Comparison of ENCODE assay signal across 16 cellular contexts in the genomic region with DNA sequence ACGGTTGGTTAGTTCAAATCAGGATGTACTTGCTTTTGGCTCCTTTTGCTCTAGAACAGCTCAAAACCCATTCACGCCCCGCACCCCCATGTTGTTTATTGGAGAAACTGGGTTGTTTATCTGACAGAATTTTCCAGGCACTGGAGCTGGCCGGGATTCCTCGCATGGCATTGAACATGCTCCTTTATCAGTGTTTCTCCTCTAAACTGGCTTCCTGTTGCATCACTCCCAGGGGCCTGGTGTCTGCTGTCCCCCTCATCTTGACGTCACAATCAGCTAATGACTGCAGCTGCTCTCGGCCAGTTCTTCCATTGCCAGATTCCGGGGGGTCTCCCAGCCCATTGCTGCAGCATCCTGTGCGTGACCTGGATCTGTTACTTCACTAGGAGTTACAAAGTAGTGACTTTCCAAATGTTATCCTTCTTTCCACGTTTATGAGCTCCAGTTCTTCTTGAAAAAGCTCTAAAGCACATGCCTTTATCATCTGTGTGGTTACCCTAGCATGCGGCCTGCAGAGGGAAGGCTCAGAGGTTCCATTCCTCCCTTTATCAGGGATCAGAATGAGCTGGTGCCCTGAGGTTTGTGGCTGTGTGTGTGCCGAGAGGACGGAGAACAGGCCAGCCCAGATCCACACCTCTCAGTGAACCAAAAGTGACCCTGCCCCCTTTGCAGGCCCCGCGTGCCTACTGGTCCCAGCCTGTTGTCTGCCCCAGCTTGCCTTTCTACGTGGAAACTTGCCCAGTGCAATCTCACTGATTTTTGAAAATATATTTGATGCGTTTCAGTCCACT. TPM values are rescaled to one million over a fixed set of nuclear protein-coding genes. Genes with fewer than 3 reads are reported as not detected.
DNase-seq lines count a peak whose midpoint lies in the region; ATAC-seq and TF ChIP-seq lines count a peak whose summit lies in the region.
"Had no signal": no experiment of that assay in that cellular context is flagged by ENCODE, and none has a peak within 500 bp of the region (broad histone marks: within the 10 kb centered on the region; RNA-seq: fewer than 3 reads in every experiment).

No MANE protein-coding gene starts in this region.

- H3K79me1 ChIP-seq in IMR-90 (ENCODE audit: low read depth in 1 of 2, low read length in 2 of 2) (no peaks in the 10 kb centered on the region), trophoblast cell (ENCODE audit: low read length) (peaks cover 22% of the 10 kb centered on the region)

- H3K9ac ChIP-seq in IMR-90 (ENCODE audit: low read depth, low read length): no peak overlapping the region
- no peak overlapping the region for H3K9ac ChIP-seq in trophoblast cell (ENCODE audit: low read length)
- H3K9ac ChIP-seq: KMS-11 had no signal

- H3K4ac ChIP-seq in IMR-90 (ENCODE audit: low read depth, low read length) (peak overlapping the region; percentile 22), trophoblast cell (ENCODE audit: low read depth, low read length) (no peak overlapping the region)

- 39% methylated on average over 6 of the region's 17 CpGs; no CpG with 5 or more reads in 1 of the 2 experiments for WGBS in IMR-90 (ENCODE audit: extremely low coverage in 2 of 2, insufficient read length in 1 of 2), 2 experiments
- 65 to 71% methylated on average over 16 to 17 of the region's 17 CpGs for WGBS in body of pancreas, 2 donors
- WGBS in trophoblast cell (ENCODE audit: extremely low coverage, insufficient coverage, insufficient read length): no CpG with 5 or more reads among the region's 17 CpGs

- H2AFZ ChIP-seq in IMR-90 (replicated peaks; ENCODE audit: low read length, poor library complexity): peak overlapping the region; percentile 51
- H2AFZ ChIP-seq in trophoblast cell (ENCODE audit: insufficient read depth, low read length, poor library complexity): no peak overlapping the region

- H3K36me3 ChIP-seq in IMR-90 (ENCODE audit: control insufficient read depth, insufficient read depth, low read length): no peaks in the 10 kb centered on the region
- H3K36me3 ChIP-seq in body of pancreas (replicated peaks in 1 of 2; ENCODE audit: insufficient read depth in 1 of 2, low read depth in 2 of 2): no peaks in the 10 kb centered on the region
- H3K36me3 ChIP-seq in trophoblast cell (ENCODE audit: control insufficient read depth in 1 of 2, insufficient read depth in 2 of 2, low read length in 2 of 2): no peaks in the 10 kb centered on the region
- H3K36me3 ChIP-seq: colonic mucosa had no signal

- ATAC-seq in IMR-90 (ENCODE audit: low read depth) (peak; percentile 70), body of pancreas (peak; percentile 24), HG03175 (IDR thresholded peaks at IDR 0.05; ENCODE audit: unreplicated experiment) (no peak)

- H3K4me1 ChIP-seq in IMR-90 (ENCODE audit: control insufficient read depth, insufficient read depth, low read length) (peaks cover 4% of the 10 kb centered on the region; the same call in 1 of the 2 replicates), body of pancreas (no peaks in the 10 kb centered on the region), trophoblast cell (ENCODE audit: control insufficient read depth in 1 of 2, insufficient read depth in 2 of 2, low read length in 2 of 2) (peaks cover 28% of the 10 kb centered on the region in 2 experiments)

- BruUV-seq in IMR-90 (replicated peaks; lab: Mats Ljungman, UMichigan): no TSS peak

- no peaks in the 10 kb centered on the region for H3K9me1 ChIP-seq in IMR-90 (ENCODE audit: insufficient read depth, low read length)

- no peak for TF ChIP-seq RAD21 in IMR-90 (IDR thresholded peaks at IDR 0.05; ENCODE audit: low read length)

- H3K56ac ChIP-seq in IMR-90 (ENCODE audit: extremely low read depth, insufficient read depth, low read length): no peak overlapping the region

- H3K27ac ChIP-seq in IMR-90 (ENCODE audit: insufficient read depth, low read length): peak overlapping the region; percentile 22; the same call in 1 of the 2 replicates
- H3K27ac ChIP-seq in body of pancreas: no peak overlapping the region
- no peak overlapping the region for H3K27ac ChIP-seq in trophoblast cell (ENCODE audit: low read depth, low read length)
- H3K27ac ChIP-seq: colonic mucosa, KMS-11 had no signal

- no peak for TF ChIP-seq CTCF in IMR-90 (conservative IDR thresholded peaks at IDR 0.05; ENCODE audit: low read depth, low read length)
- no peak for TF ChIP-seq CTCF in body of pancreas (IDR thresholded peaks at IDR 0.05)

- in situ Hi-C loops in IMR-90 (cut with MboI; ENCODE audit: low sequenced_read_pairs): no loop called here

- H3K9me3 ChIP-seq in IMR-90 (ENCODE audit: control insufficient read depth, insufficient read depth, low read length) (no peaks in the 10 kb centered on the region), body of pancreas (no peaks in the 10 kb centered on the region), trophoblast cell (ENCODE audit: insufficient read depth, low read depth, low read length) (no peaks in the 10 kb centered on the region)
- H3K9me3 ChIP-seq: colonic mucosa had no signal

- H3K14ac ChIP-seq in IMR-90 (replicated peaks; ENCODE audit: low read depth, low read length) (0 out of 2 replicates have a peak overlapping the region, but pooled peaks have one; percentile 51), trophoblast cell (ENCODE audit: low read length) (no peak overlapping the region)

- peak overlapping the region; percentile 47; the same call in 1 of the 2 replicates for H4K91ac ChIP-seq in IMR-90 (ENCODE audit: insufficient read depth, low read depth, low read length)
- H4K91ac ChIP-seq in trophoblast cell (ENCODE audit: low read depth, low read length): no peak overlapping the region

- no peak overlapping the region for H3K4me3 ChIP-seq in IMR-90 (ENCODE audit: insufficient read depth, low read depth, low read length)
- H3K4me3 ChIP-seq in body of pancreas: no peak overlapping the region
- no peak overlapping the region for H3K4me3 ChIP-seq in trophoblast cell (ENCODE audit: low read depth, low read length)
- H3K4me3 ChIP-seq: colonic mucosa had no signal

- intact Hi-C loops in IMR-90 (cut with micrococcal nuclease): no loop called here
- intact Hi-C loops in body of pancreas (cut with DNase I): no loop called here
- intact Hi-C loops in posterior vena cava (cut with DNase I): no loop called here

- no peak overlapping the region for H2BK15ac ChIP-seq in IMR-90 (ENCODE audit: low read depth, low read length)

- peak overlapping the region; percentile 35; the same call in 1 of the 2 replicates for H2BK20ac ChIP-seq in IMR-90 (ENCODE audit: low read depth, low read length)

- no peak overlapping the region for H4K5ac ChIP-seq in IMR-90 (ENCODE audit: low read depth, low read length)

- dilution Hi-C loops in IMR-90 (cut with HindIII; ENCODE audit: low sequenced_read_pairs, unreplicated experiment): no loop called here

- H2AK5ac ChIP-seq in IMR-90 (ENCODE audit: low read depth, low read length) (0 out of 2 replicates have a peak overlapping the region, but pooled peaks have one; percentile 10), trophoblast cell (ENCODE audit: low read length) (no peak overlapping the region)

- TF ChIP-seq POLR2A in IMR-90 (IDR thresholded peaks at IDR 0.05; ENCODE audit: low read depth, low read length): no peak
- TF ChIP-seq POLR2A in body of pancreas (IDR thresholded peaks at IDR 0.05): no peak

- no peak overlapping the region for H4K12ac ChIP-seq in trophoblast cell (ENCODE audit: low read depth, low read length)

- CTCF ChIA-PET in IMR-90 (lab: Yijun Ruan, JAX): interaction anchor here (0.6 kb wide), 1 partner anchor 60 kb away, joined by 3 read pairs; no protein-coding TSS in a partner anchor

- no peak overlapping the region for H2BK12ac ChIP-seq in trophoblast cell (ENCODE audit: low read length)

- no peak overlapping the region for H2AK9ac ChIP-seq in IMR-90 (replicated peaks; ENCODE audit: low read depth, low read length, poor library complexity)

- H4K20me1 ChIP-seq in IMR-90 (ENCODE audit: insufficient read depth, low read length): no peaks in the 10 kb centered on the region

- H3K4me2 ChIP-seq in IMR-90 (ENCODE audit: low read depth, low read length) (no peak overlapping the region; the same call in 1 of the 2 replicates), trophoblast cell (ENCODE audit: low read length) (no peak overlapping the region)
- H3K4me2 ChIP-seq: KMS-11 had no signal

- POLR2A ChIA-PET in IMR-90 (lab: Charles Lee; ENCODE audit: unreplicated experiment): no interaction called here

- H2BK120ac ChIP-seq in IMR-90 (ENCODE audit: low read depth, low read length) (peak overlapping the region; percentile 32; the same call in 1 of the 2 replicates), trophoblast cell (ENCODE audit: insufficient read depth, low read length, poor library complexity) (no peak overlapping the region)

- H3K23ac ChIP-seq in IMR-90 (ENCODE audit: low read depth, low read length): no peak overlapping the region; the same call in 1 of the 2 replicates
- H3K23ac ChIP-seq in trophoblast cell (ENCODE audit: low read length): no peak overlapping the region

- H3K79me2 ChIP-seq in trophoblast cell (ENCODE audit: control insufficient read depth, insufficient read depth, low read length, poor library complexity): peaks cover 3% of the 10 kb centered on the region

- peak; percentile 75 for DNase-seq in IMR-90
- DNase-seq in body of pancreas: peak in 1 of 4 donors; percentile 20
- peak; percentile 24 for DNase-seq in iris pigment epithelial cell (ENCODE audit: low read depth)
- peak; percentile 22 to 29 for DNase-seq in trophoblast cell
- DNase-seq in iPS-NIHi7 (ENCODE audit: extremely low spot score): no peak
- no peak for DNase-seq in posterior vena cava (ENCODE audit: low spot score)
- DNase-seq in NCI-H1694 treated with DMSO at 0.1 percent for 48 hours (lab: John Stamatoyannopoulos, UW): no peak
- DNase-seq: activated CD4-positive, alpha-beta memory T cell treated with anti-CD3 and anti-CD28 coated beads for 36 hours; colonic mucosa; DMS 273 treated with DMSO at 0.1 percent for 48 hours; kidney; NCI-H1417; NCI-H345 had no signal

- H4K8ac ChIP-seq in IMR-90 (ENCODE audit: low read depth in 2 of 2, low read length in 2 of 2) (peak overlapping the region in 1 of 2 experiments; percentile 49; a peak in 2 of 4 replicates), trophoblast cell (ENCODE audit: low read depth, low read length) (no peak overlapping the region)

- H3K18ac ChIP-seq in IMR-90 (ENCODE audit: low read depth, low read length): peak overlapping the region; percentile 5; the same call in 1 of the 2 replicates
- no peak overlapping the region for H3K18ac ChIP-seq in trophoblast cell (ENCODE audit: low read length)

- H3K27me3 ChIP-seq in IMR-90 (ENCODE audit: control insufficient read depth, insufficient read depth, low read length) (peaks cover 45% of the 10 kb centered on the region), body of pancreas (peaks cover 0 to 12% of the 10 kb centered on the region in 2 donors), trophoblast cell (ENCODE audit: insufficient read depth, low read length) (no peaks in the 10 kb centered on the region)

- H2BK5ac ChIP-seq in IMR-90 (ENCODE audit: low read depth, low read length, poor library complexity, severe bottlenecking) (no peak overlapping the region), trophoblast cell (ENCODE audit: low read depth, low read length, poor library complexity) (no peak overlapping the region)

RNA-seq across cellular contexts. Expression of gene FAM163B, which starts 27.4 kb away (rescaled TPM):
- total RNA-seq in IMR-90 (2012; rRNA removed) (not detected in 2 replicates), body of pancreas (under 1 TPM in 1 of 2 donors, not detected in 1; 0.78 TPM), posterior vena cava (not detected)
- not detected in 2 replicates for polyA plus RNA-seq in IMR-90 (2012; rRNA removed)
- polyA plus RNA-seq in IMR-90 (2012; cell fraction: cytosol; rRNA removed): not detected in 2 replicates
- polyA plus RNA-seq in IMR-90 (2012; cell fraction: nucleus; rRNA removed; ENCODE audit: low replicate concordance): not detected in 2 replicates
- polyA plus RNA-seq in trophoblast cell (2013): 0.89 and 0.90 TPM in 2 replicates
- total RNA-seq: activated CD4-positive, alpha-beta memory T cell treated with anti-CD3 and anti-CD28 coated beads for 36 hours; glomerular endothelial cell had no signal

RNA-seq across cellular contexts. Expression of gene ADAMTSL2, which starts 47.2 kb away (rescaled TPM):
- total RNA-seq in IMR-90 (2012; rRNA removed) (not detected in 2 replicates), body of pancreas (10 to 100 TPM in 1 of 2 donors, 1 to 10 TPM in 1; 4.2 to 21.8 TPM), posterior vena cava (10 to 100 TPM in 1 of 2 donors, 1 to 10 TPM in 1; 5.5 to 11.3 TPM)
- polyA plus RNA-seq in IMR-90 (2012; rRNA removed): not detected in 2 replicates
- 0.02 TPM in 1 of 2 replicates, not detected in the other for polyA plus RNA-seq in IMR-90 (2012; cell fraction: cytosol; rRNA removed)
- 0.04 TPM in 1 of 2 replicates, not detected in the other for polyA plus RNA-seq in IMR-90 (2012; cell fraction: nucleus; rRNA removed; ENCODE audit: low replicate concordance)
- 5.9 and 6.2 TPM in 2 replicates for polyA plus RNA-seq in trophoblast cell (2013)
- total RNA-seq: glomerular endothelial cell had no signal

RNA-seq across cellular contexts. Expression of gene DBH, which starts 54.4 kb away (rescaled TPM):
- total RNA-seq in IMR-90 (2012; rRNA removed): not detected in 2 replicates
- polyA plus RNA-seq in IMR-90 (2012; rRNA removed): not detected in 2 replicates
- not detected in 2 replicates for polyA plus RNA-seq in IMR-90 (2012; cell fraction: cytosol; rRNA removed)
- polyA plus RNA-seq in IMR-90 (2012; cell fraction: nucleus; rRNA removed; ENCODE audit: low replicate concordance): not detected in 2 replicates
- total RNA-seq in body of pancreas: not detected
- polyA plus RNA-seq in trophoblast cell (2013): 0.01 and 0.03 TPM in 2 replicates
- not detected for total RNA-seq in posterior vena cava
- total RNA-seq: activated CD4-positive, alpha-beta memory T cell treated with anti-CD3 and anti-CD28 coated beads for 36 hours; colonic mucosa; glomerular endothelial cell; kidney had no signal

RNA-seq across cellular contexts. Expression of gene MYMK, which starts 57.0 kb away (rescaled TPM):
- not detected in 2 replicates for total RNA-seq in IMR-90 (2012; rRNA removed)
- not detected in 2 replicates for polyA plus RNA-seq in IMR-90 (2012; rRNA removed)
- polyA plus RNA-seq in IMR-90 (2012; cell fraction: cytosol; rRNA removed): not detected in 2 replicates
- not detected in 2 replicates for polyA plus RNA-seq in IMR-90 (2012; cell fraction: nucleus; rRNA removed; ENCODE audit: low replicate concordance)
- not detected for total RNA-seq in body of pancreas
- 0.25 and 0.27 TPM in 2 replicates for polyA plus RNA-seq in trophoblast cell (2013)
- total RNA-seq in posterior vena cava: not detected
- total RNA-seq: activated CD4-positive, alpha-beta memory T cell treated with anti-CD3 and anti-CD28 coated beads for 36 hours; colonic mucosa; glomerular endothelial cell; kidney had no signal

Comparison
In these comparisons a context has a peak if more than half of its experiments do, and no peak if none do; other contexts are left out.
1. DNase-seq: peak in IMR-90 (single experiment), iris pigment epithelial cell (single experiment) and trophoblast cell (2 of 2); none in iPS-NIHi7 (single experiment), posterior vena cava (single experiment) and NCI-H1694 treated with DMSO at 0.1 percent for 48 hours (single experiment).